1 cellular context compared by ENCODE assay signal in the genomic region with DNA sequence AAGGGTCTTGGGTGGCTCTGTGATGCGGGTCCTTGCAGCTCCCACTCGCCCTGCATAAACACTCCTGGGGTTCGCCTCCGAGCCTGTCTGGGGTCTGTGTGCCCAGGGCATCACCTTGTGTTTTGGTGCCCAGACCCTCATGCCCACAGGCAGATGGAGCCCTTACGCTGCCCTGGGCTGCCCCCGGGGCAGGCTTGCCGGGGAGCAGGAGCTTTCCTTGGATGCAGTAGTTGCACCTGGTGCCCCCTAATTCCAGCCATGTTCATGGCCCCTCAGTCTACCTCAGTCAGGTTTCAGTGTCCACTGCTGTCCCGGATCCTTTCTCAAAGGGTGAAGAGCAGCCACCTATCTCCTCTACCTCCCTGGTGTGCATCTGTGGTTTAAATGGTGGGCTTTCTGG.
TF ChIP-seq lines count a peak whose summit lies in the region.

No MANE protein-coding gene starts in this region.

TF ChIP-seq in HepG2, 621 proteins besides CTCF, POLR2A, EP300 and RAD21 (continued from another document):
- TF ChIP-seq, protein P1, sequence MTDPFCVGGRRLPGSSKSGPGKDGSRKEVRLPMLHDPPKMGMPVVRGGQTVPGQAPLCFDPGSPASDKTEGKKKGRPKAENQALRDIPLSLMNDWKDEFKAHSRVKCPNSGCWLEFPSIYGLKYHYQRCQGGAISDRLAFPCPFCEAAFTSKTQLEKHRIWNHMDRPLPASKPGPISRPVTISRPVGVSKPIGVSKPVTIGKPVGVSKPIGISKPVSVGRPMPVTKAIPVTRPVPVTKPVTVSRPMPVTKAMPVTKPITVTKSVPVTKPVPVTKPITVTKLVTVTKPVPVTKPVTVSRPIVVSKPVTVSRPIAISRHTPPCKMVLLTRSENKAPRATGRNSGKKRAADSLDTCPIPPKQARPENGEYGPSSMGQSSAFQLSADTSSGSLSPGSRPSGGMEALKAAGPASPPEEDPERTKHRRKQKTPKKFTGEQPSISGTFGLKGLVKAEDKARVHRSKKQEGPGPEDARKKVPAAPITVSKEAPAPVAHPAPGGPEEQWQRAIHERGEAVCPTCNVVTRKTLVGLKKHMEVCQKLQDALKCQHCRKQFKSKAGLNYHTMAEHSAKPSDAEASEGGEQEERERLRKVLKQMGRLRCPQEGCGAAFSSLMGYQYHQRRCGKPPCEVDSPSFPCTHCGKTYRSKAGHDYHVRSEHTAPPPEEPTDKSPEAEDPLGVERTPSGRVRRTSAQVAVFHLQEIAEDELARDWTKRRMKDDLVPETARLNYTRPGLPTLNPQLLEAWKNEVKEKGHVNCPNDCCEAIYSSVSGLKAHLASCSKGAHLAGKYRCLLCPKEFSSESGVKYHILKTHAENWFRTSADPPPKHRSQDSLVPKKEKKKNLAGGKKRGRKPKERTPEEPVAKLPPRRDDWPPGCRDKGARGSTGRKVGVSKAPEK (CRISPR knock-in tag; IDR thresholded peaks at IDR 0.05; ENCODE audit: borderline replicate concordance): no peak
- TF ChIP-seq JARID2 (CRISPR knock-in tag; IDR thresholded peaks at IDR 0.05; ENCODE audit: insufficient replicate concordance) (no peak), ZNF432 (CRISPR knock-in tag; IDR thresholded peaks at IDR 0.05; ENCODE audit: borderline replicate concordance) (no peak), TOPORS (CRISPR knock-in tag; IDR thresholded peaks at IDR 0.05) (no peak)
